ENCODE assay signal across 8 cellular contexts in the genomic region with DNA sequence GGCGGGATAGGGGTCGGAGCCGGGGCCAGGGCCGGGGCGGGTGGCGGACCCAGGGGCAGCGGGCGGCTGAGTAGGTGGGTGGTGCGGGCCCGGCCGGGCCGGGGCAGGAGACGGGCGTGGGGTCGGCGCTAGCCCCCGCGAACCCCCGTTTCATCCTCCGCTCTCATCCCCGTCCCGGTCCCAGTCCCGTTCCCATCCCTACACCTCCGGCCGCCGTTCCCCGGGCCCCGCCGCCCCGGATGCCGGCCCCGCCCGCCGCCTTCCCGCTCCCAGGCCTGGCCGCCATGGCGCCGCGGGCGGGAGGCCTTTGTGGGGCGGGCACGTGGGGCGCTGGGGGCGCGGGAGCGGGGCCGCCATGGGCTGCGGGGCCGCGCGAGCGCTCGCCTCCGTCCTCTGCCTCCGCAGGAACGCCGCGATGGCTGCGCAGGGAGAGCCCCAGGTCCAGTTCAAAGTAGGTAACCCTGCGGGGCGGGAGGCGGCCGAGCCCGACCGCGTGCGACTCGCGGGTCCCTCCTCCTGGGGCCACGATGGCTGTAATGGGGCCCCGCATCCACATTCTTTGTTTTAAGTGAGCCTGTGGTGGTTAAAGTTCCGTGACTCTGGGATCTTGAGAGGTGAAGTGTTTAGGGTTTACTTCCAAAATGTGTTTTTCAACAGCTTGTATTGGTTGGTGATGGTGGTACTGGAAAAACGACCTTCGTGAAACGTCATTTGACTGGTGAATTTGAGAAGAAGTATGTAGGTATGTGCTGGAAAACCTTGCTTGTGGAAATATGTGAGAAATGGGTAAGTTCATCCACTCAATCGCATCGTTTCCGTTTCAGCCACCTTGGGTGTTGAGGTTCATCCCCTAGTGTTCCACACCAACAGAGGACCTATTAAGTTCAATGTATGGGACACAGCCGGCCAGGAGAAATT. TPM values are rescaled to one million over a fixed set of nuclear protein-coding genes. Genes with fewer than 3 reads are reported as not detected.
DNase-seq lines count a peak whose midpoint lies in the region; ATAC-seq, FAIRE-seq and TF ChIP-seq lines count a peak whose summit lies in the region.

No MANE protein-coding gene starts in this region.

- peak overlapping the region; percentile 96 for H4K8ac ChIP-seq in mesendoderm (ENCODE audit: low read depth, low read length)

- H2BK5ac ChIP-seq in mesendoderm (ENCODE audit: low read length) = peak overlapping the region; percentile 63

- peak overlapping the region; percentile 100 for H3K18ac ChIP-seq in mesendoderm (ENCODE audit: low read length)

- peak overlapping the region; percentile 99 for H3K4me3 Mint-ChIP-seq in activated CD4-positive, alpha-beta memory T cell treated with anti-CD3 and anti-CD28 coated beads for 36 hours
- H3K4me3 Mint-ChIP-seq in effector memory CD8-positive, alpha-beta T cell = peak overlapping the region; percentile 83 to 89

- FAIRE-seq in HTR-8/SVneo (lab: Jason Lieb, UNC) = no peak

- no peak overlapping the region for H2BK15ac ChIP-seq in mesendoderm (replicated peaks; ENCODE audit: low read depth)

- peak overlapping the region; percentile 87 for H3K4me2 ChIP-seq in DOHH2 (ENCODE audit: low read length)
- H3K4me2 ChIP-seq in mesendoderm (ENCODE audit: low read length) = peak overlapping the region; percentile 42

- CTCF ChIA-PET in activated CD4-positive, alpha-beta memory T cell treated with anti-CD3 and anti-CD28 coated beads for 36 hours (lab: Charles Lee) = interaction anchor here (1.5 kb wide), 1 partner anchor 46 kb away, joined by 5 read pairs; no protein-coding TSS in a partner anchor

- TF ChIP-seq CTCF in DOHH2 (IDR thresholded peaks at IDR 0.05; ENCODE audit: low read depth, low read length, poor library complexity, severe bottlenecking) = no peak

- peaks cover 6% of the 10 kb centered on the region for H3K79me1 ChIP-seq in mesendoderm (ENCODE audit: low read length)

- peak overlapping the region; percentile 99 for H3K27ac Mint-ChIP-seq in activated CD4-positive, alpha-beta memory T cell treated with anti-CD3 and anti-CD28 coated beads for 36 hours
- H3K27ac Mint-ChIP-seq in effector memory CD8-positive, alpha-beta T cell = peak overlapping the region; percentile 87 to 92

- H3F3A ChIP-seq in DOHH2 (ENCODE audit: control insufficient read depth, insufficient read depth) = peaks cover 51% of the 10 kb centered on the region

- H3K27me3 Mint-ChIP-seq in activated CD4-positive, alpha-beta memory T cell treated with anti-CD3 and anti-CD28 coated beads for 36 hours = no peaks in the 10 kb centered on the region
- no peaks in the 10 kb centered on the region for H3K27me3 Mint-ChIP-seq in effector memory CD8-positive, alpha-beta T cell

- peaks cover 57% of the 10 kb centered on the region for H3K4me1 Mint-ChIP-seq in activated CD4-positive, alpha-beta memory T cell treated with anti-CD3 and anti-CD28 coated beads for 36 hours (ENCODE audit: low read depth)
- H3K4me1 Mint-ChIP-seq in effector memory CD8-positive, alpha-beta T cell (ENCODE audit: low read depth in 2 of 2) = peaks cover 20 to 50% of the 10 kb centered on the region in 2 donors

- peaks cover 40% of the 10 kb centered on the region for H3K79me2 ChIP-seq in DOHH2 (ENCODE audit: control insufficient read depth, low read length)
- H3K79me2 ChIP-seq in mesendoderm (ENCODE audit: control insufficient read depth, insufficient read depth, low read length) = peaks cover 27% of the 10 kb centered on the region

- H2AK5ac ChIP-seq in mesendoderm (ENCODE audit: low read length) = peak overlapping the region; percentile 80

- WGBS in mesendoderm (ENCODE audit: extremely low coverage, insufficient coverage, low lambda C conversion rate) = no CpG with 5 or more reads among the region's 79 CpGs

- POLR2A ChIA-PET in activated CD4-positive, alpha-beta memory T cell treated with anti-CD3 and anti-CD28 coated beads for 36 hours (lab: Charles Lee) = no interaction called here

- intact Hi-C loops in activated CD4-positive, alpha-beta memory T cell treated with anti-CD3 and anti-CD28 coated beads for 36 hours (cut with micrococcal nuclease) = loop anchor here (1.0 to 10.0 kb wide), 5 partner anchors 110 to 1022 kb away; partner anchors contain the start of gene ULK1

- H3K4me1 ChIP-seq in DOHH2 (ENCODE audit: control insufficient read depth, low read length) = peaks cover 54% of the 10 kb centered on the region
- peaks cover 22% of the 10 kb centered on the region for H3K4me1 ChIP-seq in HUES6 (ENCODE audit: control insufficient read depth, insufficient read depth, low read length)
- H3K4me1 ChIP-seq in mesendoderm (ENCODE audit: control insufficient read depth, low read depth, low read length) = peaks cover 3% of the 10 kb centered on the region

- H3K9me3 ChIP-seq in DOHH2 (ENCODE audit: control insufficient read depth, insufficient read depth, low read length) (no peaks in the 10 kb centered on the region), HUES6 (ENCODE audit: control insufficient read depth, insufficient read depth, low read depth, low read length) (no peaks in the 10 kb centered on the region)

- H3K9me3 Mint-ChIP-seq in activated CD4-positive, alpha-beta memory T cell treated with anti-CD3 and anti-CD28 coated beads for 36 hours = no peaks in the 10 kb centered on the region
- no peaks in the 10 kb centered on the region for H3K9me3 Mint-ChIP-seq in effector memory CD8-positive, alpha-beta T cell

- no peak overlapping the region for H3K23ac ChIP-seq in mesendoderm (ENCODE audit: low read length)

- H3K4me3 ChIP-seq in DOHH2 (ENCODE audit: low read length) = peak overlapping the region; percentile 90
- H3K4me3 ChIP-seq in HUES6 (ENCODE audit: low read depth, low read length) = peak overlapping the region; percentile 82
- peak overlapping the region; percentile 73 for H3K4me3 ChIP-seq in mesendoderm (ENCODE audit: low read length)

- H3K36me3 ChIP-seq in DOHH2 (ENCODE audit: control insufficient read depth, low read length) (peaks cover 52% of the 10 kb centered on the region), HUES6 (ENCODE audit: control insufficient read depth, insufficient read depth, low read length) (peaks cover 49% of the 10 kb centered on the region), mesendoderm (ENCODE audit: control insufficient read depth, insufficient read depth, low read length) (peaks cover 11% of the 10 kb centered on the region)

- H4K20me1 ChIP-seq in DOHH2 (ENCODE audit: control insufficient read depth, insufficient read depth, low read depth, low read length) = peaks cover 34% of the 10 kb centered on the region

- peak overlapping the region; percentile 87 for H3K9ac ChIP-seq in HUES6 (ENCODE audit: low read length)
- H3K9ac ChIP-seq in mesendoderm (ENCODE audit: low read length) = peak overlapping the region; percentile 85

- ATAC-seq in GM21423 (IDR thresholded peaks at IDR 0.05; ENCODE audit: unreplicated experiment) = peak; percentile 29
- ATAC-seq in effector memory CD8-positive, alpha-beta T cell (replicated peaks) = peak; percentile 35
- peak; percentile 11 for ATAC-seq in stimulated activated naive CD8-positive, alpha-beta T cell treated with anti-CD3 and anti-CD28 coated beads, Interleukin-15, Interleukin-2, amounts not matched to agents 100 U/mL and 50 U/mL, for 24 hours

- H2BK120ac ChIP-seq in mesendoderm (ENCODE audit: low read depth, low read length) = peak overlapping the region; percentile 96

- DNase-seq in activated CD4-positive, alpha-beta memory T cell treated with anti-CD3 and anti-CD28 coated beads for 36 hours = peak; percentile 55
- DNase-seq in effector memory CD8-positive, alpha-beta T cell = peak in 2 of 3 experiments; percentile 40 to 41
- no peak for DNase-seq in mesendoderm
- peak; percentile 59 for DNase-seq in stimulated activated naive CD8-positive, alpha-beta T cell treated with anti-CD3 and anti-CD28 coated beads, Interleukin-15, Interleukin-2, amounts not matched to agents 100 U/mL and 50 U/mL, for 24 hours
- no peak for DNase-seq in HTR-8/SVneo (ENCODE audit: insufficient read length, low spot score)

- H3K9me2 ChIP-seq in DOHH2 (replicated peaks; ENCODE audit: control insufficient read depth, low read length) = no peaks in the 10 kb centered on the region

- peak overlapping the region; percentile 64 for H3K27ac ChIP-seq in DOHH2 (ENCODE audit: low read depth, low read length)
- peak overlapping the region; percentile 92 for H3K27ac ChIP-seq in HUES6 (ENCODE audit: low read depth, low read length)
- H3K27ac ChIP-seq in mesendoderm (ENCODE audit: low read depth, low read length) = peak overlapping the region; percentile 92

- H4K5ac ChIP-seq in mesendoderm (ENCODE audit: low read length) = peak overlapping the region; percentile 94

- H3K56ac ChIP-seq in mesendoderm (ENCODE audit: low read length) = peak overlapping the region; percentile 94

- peaks cover 53% of the 10 kb centered on the region for H3K36me3 Mint-ChIP-seq in activated CD4-positive, alpha-beta memory T cell treated with anti-CD3 and anti-CD28 coated beads for 36 hours
- peaks cover 71% of the 10 kb centered on the region for H3K36me3 Mint-ChIP-seq in effector memory CD8-positive, alpha-beta T cell (ENCODE audit: insufficient read depth)

- H3K27me3 ChIP-seq in DOHH2 (ENCODE audit: control insufficient read depth, low read length) = no peaks in the 10 kb centered on the region
- H3K27me3 ChIP-seq in HUES6 (ENCODE audit: control insufficient read depth, insufficient read depth, low read length) = no peaks in the 10 kb centered on the region
- H3K27me3 ChIP-seq in mesendoderm (ENCODE audit: insufficient read depth, low read length, poor library complexity) = no peaks in the 10 kb centered on the region

- H3K4ac ChIP-seq in mesendoderm (ENCODE audit: low read depth, low read length) = peak overlapping the region; percentile 100

RNA-seq across cellular contexts. Expression of gene RAN, which starts 0.6 kb away (rescaled TPM):
- total RNA-seq in activated CD4-positive, alpha-beta memory T cell treated with anti-CD3 and anti-CD28 coated beads for 36 hours = 1,000 to 10,000 TPM; 2,100 to 2,144 TPM
- 1,102 TPM for polyA plus RNA-seq in mesendoderm (2013, experiment 1 of 2)
- 1,097 TPM for polyA plus RNA-seq in mesendoderm (2013, experiment 2 of 2)

RNA-seq across cellular contexts. Expression of gene STX2, which starts 33.4 kb away (rescaled TPM):
- total RNA-seq in activated CD4-positive, alpha-beta memory T cell treated with anti-CD3 and anti-CD28 coated beads for 36 hours = 10 to 100 TPM; 18.1 to 22.8 TPM
- polyA plus RNA-seq in mesendoderm (2013, experiment 1 of 2) = 18.4 TPM
- polyA plus RNA-seq in mesendoderm (2013, experiment 2 of 2) = 16.4 TPM

Comparison
In these comparisons a context has a peak if more than half of its experiments do, and no peak if none do; other contexts are left out.
1. DNase-seq: peak in activated CD4-positive, alpha-beta memory T cell treated with anti-CD3 and anti-CD28 coated beads for 36 hours (single experiment), effector memory CD8-positive, alpha-beta T cell (2 of 3) and stimulated activated naive CD8-positive, alpha-beta T cell treated with anti-CD3 and anti-CD28 coated beads, Interleukin-15, Interleukin-2, amounts not matched to agents 100 U/mL and 50 U/mL, for 24 hours (single experiment); none in mesendoderm (single experiment) and HTR-8/SVneo (single experiment).
2. Peak in every context shown above with its lines, with median percentiles within 50 percentile points of each other: H3K27ac ChIP-seq, H3K4me3 ChIP-seq and ATAC-seq.